Comparison of ENCODE assay signal across 9 cellular contexts in the genomic region with DNA sequence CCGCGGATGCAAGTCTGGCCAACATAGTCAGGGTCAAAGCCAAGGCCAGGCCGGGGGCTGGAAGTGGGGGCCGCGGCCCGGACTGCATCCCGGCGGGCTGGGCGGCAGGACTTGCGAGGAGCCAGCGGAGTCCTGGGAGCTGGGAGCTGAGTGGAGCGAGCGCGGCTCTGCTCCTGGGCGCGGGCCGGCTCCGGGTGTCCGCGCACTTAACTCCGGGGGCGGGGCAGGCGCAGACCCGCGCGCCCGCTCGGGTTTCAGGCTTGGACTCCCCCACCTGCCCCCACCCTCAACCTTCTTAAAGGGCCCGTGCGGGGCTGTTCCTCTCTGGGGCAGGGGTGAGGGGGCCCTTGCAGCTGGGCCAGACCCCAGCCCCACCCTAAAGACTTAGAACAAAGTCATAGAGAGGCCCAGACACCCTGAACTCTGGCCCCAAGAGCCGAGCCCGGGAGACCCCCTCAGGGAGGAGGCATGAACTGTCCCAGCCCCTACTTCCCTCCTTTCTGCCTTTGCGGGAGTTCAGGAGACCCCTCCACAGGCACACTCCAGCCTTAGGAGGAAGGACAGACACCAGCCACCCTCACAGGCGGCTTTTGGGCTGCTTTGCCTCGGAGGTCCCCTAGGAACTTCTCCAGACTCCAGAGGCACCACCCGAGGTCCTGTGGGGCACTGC.
DNase-seq lines count a peak whose midpoint lies in the region; ATAC-seq and TF ChIP-seq lines count a peak whose summit lies in the region.
"Had no signal": no experiment of that assay in that cellular context is flagged by ENCODE, and none has a peak within 500 bp of the region (broad histone marks: within the 10 kb centered on the region; RNA-seq: fewer than 3 reads in every experiment).

A gene with protein sequence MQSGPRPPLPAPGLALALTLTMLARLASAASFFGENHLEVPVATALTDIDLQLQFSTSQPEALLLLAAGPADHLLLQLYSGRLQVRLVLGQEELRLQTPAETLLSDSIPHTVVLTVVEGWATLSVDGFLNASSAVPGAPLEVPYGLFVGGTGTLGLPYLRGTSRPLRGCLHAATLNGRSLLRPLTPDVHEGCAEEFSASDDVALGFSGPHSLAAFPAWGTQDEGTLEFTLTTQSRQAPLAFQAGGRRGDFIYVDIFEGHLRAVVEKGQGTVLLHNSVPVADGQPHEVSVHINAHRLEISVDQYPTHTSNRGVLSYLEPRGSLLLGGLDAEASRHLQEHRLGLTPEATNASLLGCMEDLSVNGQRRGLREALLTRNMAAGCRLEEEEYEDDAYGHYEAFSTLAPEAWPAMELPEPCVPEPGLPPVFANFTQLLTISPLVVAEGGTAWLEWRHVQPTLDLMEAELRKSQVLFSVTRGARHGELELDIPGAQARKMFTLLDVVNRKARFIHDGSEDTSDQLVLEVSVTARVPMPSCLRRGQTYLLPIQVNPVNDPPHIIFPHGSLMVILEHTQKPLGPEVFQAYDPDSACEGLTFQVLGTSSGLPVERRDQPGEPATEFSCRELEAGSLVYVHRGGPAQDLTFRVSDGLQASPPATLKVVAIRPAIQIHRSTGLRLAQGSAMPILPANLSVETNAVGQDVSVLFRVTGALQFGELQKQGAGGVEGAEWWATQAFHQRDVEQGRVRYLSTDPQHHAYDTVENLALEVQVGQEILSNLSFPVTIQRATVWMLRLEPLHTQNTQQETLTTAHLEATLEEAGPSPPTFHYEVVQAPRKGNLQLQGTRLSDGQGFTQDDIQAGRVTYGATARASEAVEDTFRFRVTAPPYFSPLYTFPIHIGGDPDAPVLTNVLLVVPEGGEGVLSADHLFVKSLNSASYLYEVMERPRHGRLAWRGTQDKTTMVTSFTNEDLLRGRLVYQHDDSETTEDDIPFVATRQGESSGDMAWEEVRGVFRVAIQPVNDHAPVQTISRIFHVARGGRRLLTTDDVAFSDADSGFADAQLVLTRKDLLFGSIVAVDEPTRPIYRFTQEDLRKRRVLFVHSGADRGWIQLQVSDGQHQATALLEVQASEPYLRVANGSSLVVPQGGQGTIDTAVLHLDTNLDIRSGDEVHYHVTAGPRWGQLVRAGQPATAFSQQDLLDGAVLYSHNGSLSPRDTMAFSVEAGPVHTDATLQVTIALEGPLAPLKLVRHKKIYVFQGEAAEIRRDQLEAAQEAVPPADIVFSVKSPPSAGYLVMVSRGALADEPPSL (N-terminal part only) (minus strand): TSS at position 181 of the 670 bp plus-strand sequence. CDS start 93 bp downstream, at position 88.

- H3K4me1 ChIP-seq in muscle layer of colon (ENCODE audit: insufficient read depth, low read length) = peaks cover 32% of the 10 kb centered on the region

- peak; percentile 16 for DNase-seq in ACHN
- peak; percentile 83 for DNase-seq in HuH-7 (ENCODE audit: low spot score)
- peak; percentile 65 for DNase-seq in epithelial cell of esophagus (ENCODE audit: low read depth)
- no peak for DNase-seq in activated CD4-positive, CD25-positive, alpha-beta regulatory T cell (lab: John Stamatoyannopoulos, UW)
- no peak for DNase-seq in LoVo (ENCODE audit: low spot score)
- DNase-seq: NCI-H2171 had no signal

- no peaks in the 10 kb centered on the region for H3K27me3 ChIP-seq in muscle layer of colon (ENCODE audit: control insufficient read depth in 1 of 2, insufficient read depth in 2 of 2, low read length in 2 of 2)

- H3K4me3 ChIP-seq in epithelial cell of esophagus (ENCODE audit: low read length) = peak within 1 kb of the TSS; percentile 64
- H3K4me3 ChIP-seq in muscle layer of colon (ENCODE audit: low read depth in 1 of 2, low read length in 2 of 2) = peak within 1 kb of the TSS; percentile 78 to 100

- peak within 1 kb of the TSS; percentile 97 for H3K9ac ChIP-seq in muscle layer of colon (ENCODE audit: low read length)

- no peaks in the 10 kb centered on the region for H3K9me3 ChIP-seq in muscle layer of colon (ENCODE audit: low read length)

- ATAC-seq in GM21576 (IDR thresholded peaks at IDR 0.05; ENCODE audit: unreplicated experiment) (no peak), GM18502 (IDR thresholded peaks at IDR 0.05; ENCODE audit: poor library complexity, unreplicated experiment) (no peak)

- H3K36me3 ChIP-seq in muscle layer of colon (ENCODE audit: insufficient read depth, low read length) = no peaks in the 10 kb centered on the region

- TF ChIP-seq CTCF in epithelial cell of esophagus (IDR thresholded peaks at IDR 0.05; ENCODE audit: insufficient read depth, low read depth, low read length, missing control alignments) = no peak

- in situ Hi-C loops in ACHN (cut with HindIII; ENCODE audit: low pct_ligation_motif_present, low pct_unique_long_range_greater_than_20kb, low sequenced_read_pairs) = no loop called here

- H3K27ac ChIP-seq in muscle layer of colon (ENCODE audit: low read depth, low read length) = peak within 1 kb of the TSS; percentile 98

Comparison
In these comparisons a context has a peak if more than half of its experiments do, and no peak if none do; other contexts are left out.
1. DNase-seq: peak in ACHN (single experiment), HuH-7 (single experiment) and epithelial cell of esophagus (single experiment); none in activated CD4-positive, CD25-positive, alpha-beta regulatory T cell (0 of 4) and LoVo (single experiment).